Comparison of ENCODE assay signal across 5 cellular contexts in the genomic region with DNA sequence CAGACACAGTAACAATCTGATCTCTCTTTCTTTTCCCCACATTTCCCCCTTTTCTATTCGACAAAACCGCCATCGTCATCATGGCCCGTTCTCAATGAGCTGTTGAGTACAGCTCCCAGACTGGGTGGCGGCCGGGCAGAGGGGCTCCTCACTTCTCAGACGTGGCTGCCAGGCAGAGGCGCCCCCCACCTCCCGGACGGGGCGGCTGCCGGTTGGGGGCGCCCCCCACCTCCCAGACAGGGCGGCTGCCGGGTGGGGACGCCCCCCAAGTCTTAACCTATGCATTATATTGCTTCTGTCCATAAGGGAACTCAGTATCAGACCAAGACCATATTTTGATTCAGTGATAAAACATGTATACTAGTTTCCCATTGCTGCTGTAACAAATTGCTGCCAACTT. TPM values are rescaled to one million over a fixed set of nuclear protein-coding genes. Genes with fewer than 3 reads are reported as not detected.
"Had no signal": no experiment of that assay in that cellular context is flagged by ENCODE, and none has a peak within 500 bp of the region (broad histone marks: within the 10 kb centered on the region; RNA-seq: fewer than 3 reads in every experiment).

No MANE protein-coding gene starts in this region.

RNA-seq across cellular contexts. Expression of a gene that starts 5.8 kb away (rescaled TPM):
- total RNA-seq: HepG2, HT-29, HT1080, IMR-90, K562 had no signal
